In genomic region chr2:158990397-158991209, GRCh38 we compare ENCODE assay signal across 14 cellular contexts. TPM values are rescaled to one million over a fixed set of nuclear protein-coding genes. Genes with fewer than 3 reads are reported as not detected.
DNase-seq lines count a peak whose midpoint lies in the region; ATAC-seq and TF ChIP-seq lines count a peak whose summit lies in the region.
"Had no signal": no experiment of that assay in that cellular context is flagged by ENCODE, and none has a peak within 500 bp of the region (broad histone marks: within the 10 kb centered on the region; RNA-seq: fewer than 3 reads in every experiment).

No MANE protein-coding gene starts in this region.

- no peak for TF ChIP-seq CTCF in thoracic aorta (IDR thresholded peaks at IDR 0.05)

- H3K27me3 ChIP-seq in thoracic aorta (replicated peaks; ENCODE audit: insufficient read depth): no peaks in the 10 kb centered on the region

- peaks cover 16 to 50% of the 10 kb centered on the region in 2 donors for H3K4me1 ChIP-seq in thoracic aorta (ENCODE audit: control insufficient read depth in 1 of 2, low read depth in 2 of 2)

- no peaks in the 10 kb centered on the region for H3K36me3 ChIP-seq in thoracic aorta

- peak; percentile 76 for ATAC-seq in thoracic aorta (ENCODE audit: insufficient number of reproducible peaks, low FRiP score, low read depth)
- ATAC-seq in GM21576 (IDR thresholded peaks at IDR 0.05; ENCODE audit: unreplicated experiment): no peak
- ATAC-seq in HG02973 (IDR thresholded peaks at IDR 0.05; ENCODE audit: unreplicated experiment): no peak

- no peak overlapping the region for H3K27ac ChIP-seq in thoracic aorta

- peak; percentile 97 for DNase-seq in HCEC 1CT
- DNase-seq in SW 1271 (lab: John Stamatoyannopoulos, UW): peak; percentile 50 to 71
- DNase-seq in fibroblast of peridontal ligament (ENCODE audit: extremely low read depth): peak; percentile 70
- no peak for DNase-seq in thoracic aorta (ENCODE audit: low spot score)
- no peak for DNase-seq in activated CD4-positive, CD25-positive, alpha-beta regulatory T cell treated with anti-CD3 and anti-CD28 coated beads, Interleukin-2, amount 50 U/mL, for 72 hours
- DNase-seq in occipital lobe (lab: John Stamatoyannopoulos, UW): no peak
- DNase-seq: activated CD4-positive, alpha-beta T cell treated with anti-CD3 and anti-CD28 coated beads for 4 hours; DND-41; Karpas-422; naive B cell; NCI-H2171; SIG-M5 had no signal

- H3K9me3 ChIP-seq in thoracic aorta: no peaks in the 10 kb centered on the region

- no peak overlapping the region for H3K4me3 ChIP-seq in thoracic aorta

RNA-seq across cellular contexts. Expression of gene TANC1, which starts 22.2 kb away (rescaled TPM):
- total RNA-seq in thoracic aorta (10 to 100 TPM; 70.1 to 86.1 TPM), occipital lobe (8.9 TPM)

Comparison
In these comparisons a context has a peak if more than half of its experiments do, and no peak if none do; other contexts are left out.
1. DNase-seq: peak in HCEC 1CT (single experiment), SW 1271 (2 of 2) and fibroblast of peridontal ligament (single experiment); none in thoracic aorta (single experiment), activated CD4-positive, CD25-positive, alpha-beta regulatory T cell treated with anti-CD3 and anti-CD28 coated beads, Interleukin-2, amount 50 U/mL, for 72 hours (single experiment) and occipital lobe (single experiment).